1 cellular context compared by ENCODE assay signal in the genomic region with DNA sequence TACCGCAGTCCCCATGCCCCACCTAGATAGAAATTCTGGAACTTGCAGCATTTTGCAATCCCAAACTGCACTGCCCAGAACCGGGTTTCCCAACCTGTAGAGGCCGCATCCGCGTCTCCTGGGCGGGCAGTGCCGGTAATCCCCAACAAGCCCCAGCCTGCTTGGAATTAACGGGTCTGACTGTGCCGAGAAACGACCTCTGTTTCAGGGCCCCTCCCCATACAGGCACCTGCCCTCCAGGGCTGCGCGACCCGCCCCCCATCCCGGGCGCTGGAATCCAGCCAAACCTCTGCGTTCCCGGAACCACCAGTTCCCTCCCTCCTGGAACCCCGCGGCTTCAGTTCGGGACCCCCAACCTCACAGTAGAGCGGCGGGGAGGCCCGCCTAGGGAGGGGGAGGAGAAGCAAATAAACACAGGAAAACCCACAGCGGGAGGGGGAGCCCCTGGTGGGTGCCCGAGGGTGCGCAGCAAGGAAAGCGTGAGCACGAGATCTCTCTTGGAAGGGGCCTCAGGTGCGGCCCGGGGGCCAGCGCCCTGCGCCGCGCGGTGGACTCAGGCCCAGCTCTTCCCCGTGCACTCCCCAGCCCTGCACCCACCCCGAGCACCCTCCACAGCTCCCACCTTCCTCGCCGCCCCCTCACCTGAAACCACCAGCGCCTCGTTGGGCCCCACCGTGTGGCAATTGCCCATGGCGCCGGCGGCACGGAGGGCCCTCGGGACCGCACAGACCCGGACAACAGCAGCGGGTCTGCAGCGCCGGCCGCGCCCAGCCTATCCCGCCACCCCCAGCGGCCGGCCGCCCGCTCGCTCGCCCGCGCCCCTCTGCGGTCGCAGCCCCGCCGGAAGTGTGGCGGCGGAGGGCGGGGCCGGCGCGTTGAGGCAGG.
A peak's percentile ranks its signal among the peaks of the same experiment; 100 is the strongest.
TF ChIP-seq lines count a peak whose summit lies in the region.

A gene with protein sequence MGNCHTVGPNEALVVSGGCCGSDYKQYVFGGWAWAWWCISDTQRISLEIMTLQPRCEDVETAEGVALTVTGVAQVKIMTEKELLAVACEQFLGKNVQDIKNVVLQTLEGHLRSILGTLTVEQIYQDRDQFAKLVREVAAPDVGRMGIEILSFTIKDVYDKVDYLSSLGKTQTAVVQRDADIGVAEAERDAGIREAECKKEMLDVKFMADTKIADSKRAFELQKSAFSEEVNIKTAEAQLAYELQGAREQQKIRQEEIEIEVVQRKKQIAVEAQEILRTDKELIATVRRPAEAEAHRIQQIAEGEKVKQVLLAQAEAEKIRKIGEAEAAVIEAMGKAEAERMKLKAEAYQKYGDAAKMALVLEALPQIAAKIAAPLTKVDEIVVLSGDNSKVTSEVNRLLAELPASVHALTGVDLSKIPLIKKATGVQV (minus strand): TSS at position 850 of the 885 bp plus-strand sequence. CDS start 159 bp downstream, at position 691.

TF ChIP-seq in HepG2, 621 proteins besides CTCF, POLR2A, EP300 and RAD21 (continued from another document and continues in another):
- TF ChIP-seq TCF12 (IDR thresholded peaks at IDR 0.05): no peak
- no peak for TF ChIP-seq TCF12 (CRISPR knock-in tag; IDR thresholded peaks at IDR 0.05)
- no peak for TF ChIP-seq ZNF652 (CRISPR knock-in tag; IDR thresholded peaks at IDR 0.05; ENCODE audit: borderline replicate concordance, low read depth)
- TF ChIP-seq, protein P1, sequence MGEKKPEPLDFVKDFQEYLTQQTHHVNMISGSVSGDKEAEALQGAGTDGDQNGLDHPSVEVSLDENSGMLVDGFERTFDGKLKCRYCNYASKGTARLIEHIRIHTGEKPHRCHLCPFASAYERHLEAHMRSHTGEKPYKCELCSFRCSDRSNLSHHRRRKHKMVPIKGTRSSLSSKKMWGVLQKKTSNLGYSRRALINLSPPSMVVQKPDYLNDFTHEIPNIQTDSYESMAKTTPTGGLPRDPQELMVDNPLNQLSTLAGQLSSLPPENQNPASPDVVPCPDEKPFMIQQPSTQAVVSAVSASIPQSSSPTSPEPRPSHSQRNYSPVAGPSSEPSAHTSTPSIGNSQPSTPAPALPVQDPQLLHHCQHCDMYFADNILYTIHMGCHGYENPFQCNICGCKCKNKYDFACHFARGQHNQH (CRISPR knock-in tag; IDR thresholded peaks at IDR 0.05): 0 out of 2 replicates have a peak, but pooled peaks have one; percentile 10
- TF ChIP-seq TCF7L2 (IDR thresholded peaks at IDR 0.05; ENCODE audit: low read depth, low read length): no peak
- TF ChIP-seq, protein P2, sequence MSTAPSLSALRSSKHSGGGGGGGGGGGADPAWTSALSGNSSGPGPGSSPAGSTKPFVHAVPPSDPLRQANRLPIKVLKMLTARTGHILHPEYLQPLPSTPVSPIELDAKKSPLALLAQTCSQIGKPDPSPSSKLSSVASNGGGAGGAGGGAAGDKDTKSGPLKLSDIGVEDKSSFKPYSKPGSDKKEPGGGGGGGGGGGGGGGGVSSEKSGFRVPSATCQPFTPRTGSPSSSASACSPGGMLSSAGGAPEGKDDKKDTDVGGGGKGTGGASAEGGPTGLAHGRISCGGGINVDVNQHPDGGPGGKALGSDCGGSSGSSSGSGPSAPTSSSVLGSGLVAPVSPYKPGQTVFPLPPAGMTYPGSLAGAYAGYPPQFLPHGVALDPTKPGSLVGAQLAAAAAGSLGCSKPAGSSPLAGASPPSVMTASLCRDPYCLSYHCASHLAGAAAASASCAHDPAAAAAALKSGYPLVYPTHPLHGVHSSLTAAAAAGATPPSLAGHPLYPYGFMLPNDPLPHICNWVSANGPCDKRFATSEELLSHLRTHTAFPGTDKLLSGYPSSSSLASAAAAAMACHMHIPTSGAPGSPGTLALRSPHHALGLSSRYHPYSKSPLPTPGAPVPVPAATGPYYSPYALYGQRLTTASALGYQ (CRISPR knock-in tag; IDR thresholded peaks at IDR 0.05): no peak
- TF ChIP-seq, protein P3, sequence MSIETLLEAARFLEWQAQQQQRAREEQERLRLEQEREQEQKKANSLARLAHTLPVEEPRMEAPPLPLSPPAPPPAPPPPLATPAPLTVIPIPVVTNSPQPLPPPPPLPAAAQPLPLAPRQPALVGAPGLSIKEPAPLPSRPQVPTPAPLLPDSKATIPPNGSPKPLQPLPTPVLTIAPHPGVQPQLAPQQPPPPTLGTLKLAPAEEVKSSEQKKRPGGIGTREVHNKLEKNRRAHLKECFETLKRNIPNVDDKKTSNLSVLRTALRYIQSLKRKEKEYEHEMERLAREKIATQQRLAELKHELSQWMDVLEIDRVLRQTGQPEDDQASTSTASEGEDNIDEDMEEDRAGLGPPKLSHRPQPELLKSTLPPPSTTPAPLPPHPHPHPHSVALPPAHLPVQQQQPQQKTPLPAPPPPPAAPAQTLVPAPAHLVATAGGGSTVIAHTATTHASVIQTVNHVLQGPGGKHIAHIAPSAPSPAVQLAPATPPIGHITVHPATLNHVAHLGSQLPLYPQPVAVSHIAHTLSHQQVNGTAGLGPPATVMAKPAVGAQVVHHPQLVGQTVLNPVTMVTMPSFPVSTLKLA (IDR thresholded peaks at IDR 0.05): no peak
- TF ChIP-seq ATF1 (CRISPR knock-in tag; IDR thresholded peaks at IDR 0.05): no peak
- TF ChIP-seq ZNF83 (CRISPR knock-in tag; IDR thresholded peaks at IDR 0.05; ENCODE audit: borderline replicate concordance): no peak
- no peak; a peak in 1 of 4 replicates for TF ChIP-seq KLF16 (CRISPR knock-in tag; IDR thresholded peaks at IDR 0.05)
- TF ChIP-seq ZIK1 (CRISPR knock-in tag; IDR thresholded peaks at IDR 0.05; ENCODE audit: borderline replicate concordance, low read depth): 0 out of 2 replicates have a peak, but pooled peaks have one; percentile 62
- TF ChIP-seq MAFK (conservative IDR thresholded peaks at IDR 0.05 in 1 of 2, IDR thresholded peaks at IDR 0.05 in 1 of 2; ENCODE audit: low read length in 2 of 2): no peak
- TF ChIP-seq FOXA1 (IDR thresholded peaks at IDR 0.05): no peak
- TF ChIP-seq FOXA1 (CRISPR knock-in tag; IDR thresholded peaks at IDR 0.05): no peak; the same call in 1 of the 2 replicates
- TF ChIP-seq DPF2 (CRISPR knock-in tag; IDR thresholded peaks at IDR 0.05; ENCODE audit: borderline replicate concordance, low read depth): no peak
- TF ChIP-seq, protein P4, sequence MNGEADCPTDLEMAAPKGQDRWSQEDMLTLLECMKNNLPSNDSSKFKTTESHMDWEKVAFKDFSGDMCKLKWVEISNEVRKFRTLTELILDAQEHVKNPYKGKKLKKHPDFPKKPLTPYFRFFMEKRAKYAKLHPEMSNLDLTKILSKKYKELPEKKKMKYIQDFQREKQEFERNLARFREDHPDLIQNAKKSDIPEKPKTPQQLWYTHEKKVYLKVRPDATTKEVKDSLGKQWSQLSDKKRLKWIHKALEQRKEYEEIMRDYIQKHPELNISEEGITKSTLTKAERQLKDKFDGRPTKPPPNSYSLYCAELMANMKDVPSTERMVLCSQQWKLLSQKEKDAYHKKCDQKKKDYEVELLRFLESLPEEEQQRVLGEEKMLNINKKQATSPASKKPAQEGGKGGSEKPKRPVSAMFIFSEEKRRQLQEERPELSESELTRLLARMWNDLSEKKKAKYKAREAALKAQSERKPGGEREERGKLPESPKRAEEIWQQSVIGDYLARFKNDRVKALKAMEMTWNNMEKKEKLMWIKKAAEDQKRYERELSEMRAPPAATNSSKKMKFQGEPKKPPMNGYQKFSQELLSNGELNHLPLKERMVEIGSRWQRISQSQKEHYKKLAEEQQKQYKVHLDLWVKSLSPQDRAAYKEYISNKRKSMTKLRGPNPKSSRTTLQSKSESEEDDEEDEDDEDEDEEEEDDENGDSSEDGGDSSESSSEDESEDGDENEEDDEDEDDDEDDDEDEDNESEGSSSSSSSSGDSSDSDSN (CRISPR knock-in tag; IDR thresholded peaks at IDR 0.05): peak; percentile 85
- no peak for TF ChIP-seq SUZ12 (IDR thresholded peaks at IDR 0.05; ENCODE audit: low read depth, low read length)
- TF ChIP-seq ZNF816 (CRISPR knock-in tag; IDR thresholded peaks at IDR 0.05; ENCODE audit: borderline replicate concordance): no peak
- TF ChIP-seq HNRNPH1 (optimal IDR thresholded peaks at IDR 0.05; ENCODE audit: low read depth, low read length): no peak
- no peak for TF ChIP-seq U2AF2 (IDR thresholded peaks at IDR 0.05; ENCODE audit: low read depth, low read length)
- no peak for TF ChIP-seq PCBP2 (optimal IDR thresholded peaks at IDR 0.05; ENCODE audit: low read depth, low read length, poor library complexity, severe bottlenecking)
- TF ChIP-seq, protein P5, sequence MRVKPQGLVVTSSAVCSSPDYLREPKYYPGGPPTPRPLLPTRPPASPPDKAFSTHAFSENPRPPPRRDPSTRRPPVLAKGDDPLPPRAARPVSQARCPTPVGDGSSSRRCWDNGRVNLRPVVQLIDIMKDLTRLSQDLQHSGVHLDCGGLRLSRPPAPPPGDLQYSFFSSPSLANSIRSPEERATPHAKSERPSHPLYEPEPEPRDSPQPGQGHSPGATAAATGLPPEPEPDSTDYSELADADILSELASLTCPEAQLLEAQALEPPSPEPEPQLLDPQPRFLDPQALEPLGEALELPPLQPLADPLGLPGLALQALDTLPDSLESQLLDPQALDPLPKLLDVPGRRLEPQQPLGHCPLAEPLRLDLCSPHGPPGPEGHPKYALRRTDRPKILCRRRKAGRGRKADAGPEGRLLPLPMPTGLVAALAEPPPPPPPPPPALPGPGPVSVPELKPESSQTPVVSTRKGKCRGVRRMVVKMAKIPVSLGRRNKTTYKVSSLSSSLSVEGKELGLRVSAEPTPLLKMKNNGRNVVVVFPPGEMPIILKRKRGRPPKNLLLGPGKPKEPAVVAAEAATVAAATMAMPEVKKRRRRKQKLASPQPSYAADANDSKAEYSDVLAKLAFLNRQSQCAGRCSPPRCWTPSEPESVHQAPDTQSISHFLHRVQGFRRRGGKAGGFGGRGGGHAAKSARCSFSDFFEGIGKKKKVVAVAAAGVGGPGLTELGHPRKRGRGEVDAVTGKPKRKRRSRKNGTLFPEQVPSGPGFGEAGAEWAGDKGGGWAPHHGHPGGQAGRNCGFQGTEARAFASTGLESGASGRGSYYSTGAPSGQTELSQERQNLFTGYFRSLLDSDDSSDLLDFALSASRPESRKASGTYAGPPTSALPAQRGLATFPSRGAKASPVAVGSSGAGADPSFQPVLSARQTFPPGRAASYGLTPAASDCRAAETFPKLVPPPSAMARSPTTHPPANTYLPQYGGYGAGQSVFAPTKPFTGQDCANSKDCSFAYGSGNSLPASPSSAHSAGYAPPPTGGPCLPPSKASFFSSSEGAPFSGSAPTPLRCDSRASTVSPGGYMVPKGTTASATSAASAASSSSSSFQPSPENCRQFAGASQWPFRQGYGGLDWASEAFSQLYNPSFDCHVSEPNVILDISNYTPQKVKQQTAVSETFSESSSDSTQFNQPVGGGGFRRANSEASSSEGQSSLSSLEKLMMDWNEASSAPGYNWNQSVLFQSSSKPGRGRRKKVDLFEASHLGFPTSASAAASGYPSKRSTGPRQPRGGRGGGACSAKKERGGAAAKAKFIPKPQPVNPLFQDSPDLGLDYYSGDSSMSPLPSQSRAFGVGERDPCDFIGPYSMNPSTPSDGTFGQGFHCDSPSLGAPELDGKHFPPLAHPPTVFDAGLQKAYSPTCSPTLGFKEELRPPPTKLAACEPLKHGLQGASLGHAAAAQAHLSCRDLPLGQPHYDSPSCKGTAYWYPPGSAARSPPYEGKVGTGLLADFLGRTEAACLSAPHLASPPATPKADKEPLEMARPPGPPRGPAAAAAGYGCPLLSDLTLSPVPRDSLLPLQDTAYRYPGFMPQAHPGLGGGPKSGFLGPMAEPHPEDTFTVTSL (CRISPR knock-in tag; IDR thresholded peaks at IDR 0.05; ENCODE audit: borderline replicate concordance): no peak; the same call in 1 of the 2 replicates
- TF ChIP-seq YEATS2 (CRISPR knock-in tag; IDR thresholded peaks at IDR 0.05; ENCODE audit: borderline replicate concordance): no peak
- TF ChIP-seq REXO4 (CRISPR knock-in tag; IDR thresholded peaks at IDR 0.05; ENCODE audit: borderline replicate concordance): no peak
- peak; percentile 16; the same call in 1 of the 2 replicates for TF ChIP-seq ZNF501 (CRISPR knock-in tag; IDR thresholded peaks at IDR 0.05)
- TF ChIP-seq, protein P6, sequence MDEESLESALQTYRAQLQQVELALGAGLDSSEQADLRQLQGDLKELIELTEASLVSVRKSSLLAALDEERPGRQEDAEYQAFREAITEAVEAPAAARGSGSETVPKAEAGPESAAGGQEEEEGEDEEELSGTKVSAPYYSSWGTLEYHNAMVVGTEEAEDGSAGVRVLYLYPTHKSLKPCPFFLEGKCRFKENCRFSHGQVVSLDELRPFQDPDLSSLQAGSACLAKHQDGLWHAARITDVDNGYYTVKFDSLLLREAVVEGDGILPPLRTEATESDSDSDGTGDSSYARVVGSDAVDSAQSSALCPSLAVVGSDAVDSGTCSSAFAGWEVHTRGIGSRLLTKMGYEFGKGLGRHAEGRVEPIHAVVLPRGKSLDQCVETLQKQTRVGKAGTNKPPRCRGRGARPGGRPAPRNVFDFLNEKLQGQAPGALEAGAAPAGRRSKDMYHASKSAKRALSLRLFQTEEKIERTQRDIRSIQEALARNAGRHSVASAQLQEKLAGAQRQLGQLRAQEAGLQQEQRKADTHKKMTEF (CRISPR knock-in tag; IDR thresholded peaks at IDR 0.05): peak; percentile 58; the same call in 1 of the 2 replicates
- TF ChIP-seq, protein P7, sequence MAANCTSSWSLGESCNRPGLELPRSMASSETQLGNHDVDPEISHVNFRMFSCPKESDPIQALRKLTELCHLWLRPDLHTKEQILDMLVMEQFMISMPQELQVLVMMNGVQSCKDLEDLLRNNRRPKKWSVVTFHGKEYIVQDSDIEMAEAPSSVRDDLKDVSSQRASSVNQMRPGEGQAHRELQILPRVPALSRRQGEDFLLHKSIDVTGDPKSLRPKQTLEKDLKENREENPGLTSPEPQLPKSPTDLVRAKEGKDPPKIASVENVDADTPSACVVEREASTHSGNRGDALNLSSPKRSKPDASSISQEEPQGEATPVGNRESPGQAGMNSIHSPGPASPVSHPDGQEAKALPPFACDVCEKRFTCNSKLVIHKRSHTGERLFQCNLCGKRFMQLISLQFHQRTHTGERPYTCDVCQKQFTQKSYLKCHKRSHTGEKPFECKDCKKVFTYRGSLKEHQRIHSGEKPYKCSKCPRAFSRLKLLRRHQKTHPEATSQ (CRISPR knock-in tag; IDR thresholded peaks at IDR 0.05; ENCODE audit: borderline replicate concordance): no peak
- peak; percentile 15 for TF ChIP-seq ERF (CRISPR knock-in tag; IDR thresholded peaks at IDR 0.05)
- TF ChIP-seq HDAC1 (CRISPR knock-in tag; IDR thresholded peaks at IDR 0.05): peak; percentile 78
- TF ChIP-seq KMT2A (CRISPR knock-in tag; IDR thresholded peaks at IDR 0.05): peak; percentile 31; the same call in 1 of the 2 replicates
- TF ChIP-seq TEAD2 (CRISPR knock-in tag; IDR thresholded peaks at IDR 0.05): no peak
- TF ChIP-seq ZNF644 (CRISPR knock-in tag; IDR thresholded peaks at IDR 0.05; ENCODE audit: low read depth): no peak
- TF ChIP-seq ZSCAN29 (CRISPR knock-in tag; conservative IDR thresholded peaks at IDR 0.05): 0 out of 2 replicates have a peak, but pooled peaks have one; percentile 32
- peak; percentile 42; the same call in 1 of the 2 replicates for TF ChIP-seq ELF3 (CRISPR knock-in tag; IDR thresholded peaks at IDR 0.05)
- no peak for TF ChIP-seq ZNF207 (IDR thresholded peaks at IDR 0.05; ENCODE audit: borderline replicate concordance)
